10 cellular contexts compared by ENCODE assay signal in genomic region chr4:170721812-170722373, GRCh38.
DNase-seq lines count a peak whose midpoint lies in the region; ATAC-seq and TF ChIP-seq lines count a peak whose summit lies in the region.
"Had no signal": no experiment of that assay in that cellular context is flagged by ENCODE, and none has a peak within 500 bp of the region (broad histone marks: within the 10 kb centered on the region; RNA-seq: fewer than 3 reads in every experiment).

No MANE protein-coding gene starts in this region.

- peak; percentile 3 for DNase-seq in NCI-H82 (lab: John Stamatoyannopoulos, UW)
- no peak for DNase-seq in NCI-H82 treated with DMSO at 0.1 percent for 48 hours (lab: John Stamatoyannopoulos, UW; ENCODE audit: unreplicated experiment)
- peak; percentile 50 for DNase-seq in fibroblast of peridontal ligament (ENCODE audit: extremely low read depth)
- DNase-seq in HUDEP-2 (lab: John Stamatoyannopoulos, UW; ENCODE audit: unreplicated experiment in 76 of 76): no peak
- no peak for DNase-seq in inferior parietal cortex (ENCODE audit: extremely low spot score)
- DNase-seq: CD4-positive, alpha-beta memory T cell; DND-41; GDM1 had no signal

- peak; percentile 71 for ATAC-seq in SK-N-SH treated with all-trans-retinoic acid at 6 μM for 48 hours
- ATAC-seq in GM19023 (IDR thresholded peaks at IDR 0.05; ENCODE audit: unreplicated experiment): no peak

TF ChIP-seq in SK-N-SH treated with all-trans-retinoic acid at 6 μM for 48 hours, 23 proteins besides CTCF, POLR2A, EP300 and RAD21:
- TF ChIP-seq CSRNP3 (CRISPR knock-in tag; IDR thresholded peaks at IDR 0.05) (no peak; the same call in 1 of the 2 replicates), SNAI2 (CRISPR knock-in tag; IDR thresholded peaks at IDR 0.05) (no peak), ZFP3 (CRISPR knock-in tag; IDR thresholded peaks at IDR 0.05) (no peak), ZNF70 (CRISPR knock-in tag; IDR thresholded peaks at IDR 0.05) (peak; percentile 96), ARNTL (CRISPR knock-in tag; IDR thresholded peaks at IDR 0.05; ENCODE audit: borderline replicate concordance, low read depth) (0 out of 2 replicates have a peak, but pooled peaks have one; percentile 40), ZNF565 (CRISPR knock-in tag; conservative IDR thresholded peaks at IDR 0.05; ENCODE audit: low read depth) (0 out of 2 replicates have a peak, but pooled peaks have one; percentile 28), TCF4 (CRISPR knock-in tag; IDR thresholded peaks at IDR 0.05; ENCODE audit: borderline replicate concordance) (peak; percentile 100), PPARA (CRISPR knock-in tag; IDR thresholded peaks at IDR 0.05; ENCODE audit: borderline replicate concordance) (0 out of 2 replicates have a peak, but pooled peaks have one; percentile 78), ZNF8 (CRISPR knock-in tag; IDR thresholded peaks at IDR 0.05) (peak; percentile 88), ZFP30 (CRISPR knock-in tag; IDR thresholded peaks at IDR 0.05) (peak; percentile 39; the same call in 1 of the 2 replicates), TSHZ2 (CRISPR knock-in tag; IDR thresholded peaks at IDR 0.05) (peak; percentile 95)

Comparison
In these comparisons a context has a peak if more than half of its experiments do, and no peak if none do; other contexts are left out.
1. DNase-seq: peak in NCI-H82 (single experiment) and fibroblast of peridontal ligament (single experiment); none in NCI-H82 treated with DMSO at 0.1 percent for 48 hours (single experiment), HUDEP-2 (0 of 76) and inferior parietal cortex (single experiment).